Comparison of ENCODE assay signal across 11 cellular contexts in genomic region chr4:6969826-6970800, GRCh38.
DNase-seq lines count a peak whose midpoint lies in the region; ATAC-seq and TF ChIP-seq lines count a peak whose summit lies in the region.
"Had no signal": no experiment of that assay in that cellular context is flagged by ENCODE, and none has a peak within 500 bp of the region (broad histone marks: within the 10 kb centered on the region; RNA-seq: fewer than 3 reads in every experiment).

No MANE protein-coding gene starts in this region.

- peak; percentile 84 for ATAC-seq in GM18498 (IDR thresholded peaks at IDR 0.05; ENCODE audit: unreplicated experiment)
- ATAC-seq in GM21367 (IDR thresholded peaks at IDR 0.05; ENCODE audit: unreplicated experiment) = peak; percentile 84
- peak; percentile 81 for ATAC-seq in HG03139 (IDR thresholded peaks at IDR 0.05; ENCODE audit: unreplicated experiment)

- H3K4me3 ChIP-seq in esophagus muscularis mucosa (no peak overlapping the region), BE2C (ENCODE audit: low read depth, low read length) (no peak overlapping the region), uterus (no peak overlapping the region), MG63 (no peak overlapping the region)

- TF ChIP-seq EP300 in esophagus muscularis mucosa (IDR thresholded peaks at IDR 0.05) = no peak

- WGBS in esophagus muscularis mucosa = 90% methylated on average over 15 of the region's 18 CpGs

- H3K36me3 ChIP-seq in esophagus muscularis mucosa (peaks cover 6 to 20% (median 15%) of the 10 kb centered on the region in 4 donors), BE2C (no peaks in the 10 kb centered on the region), uterus (no peaks in the 10 kb centered on the region), MG63 (no peaks in the 10 kb centered on the region)

- TF ChIP-seq CTCF in esophagus muscularis mucosa (IDR thresholded peaks at IDR 0.05) (no peak), BE2C (IDR thresholded peaks at IDR 0.05; ENCODE audit: low read depth, low read length) (no peak), uterus (IDR thresholded peaks at IDR 0.05) (no peak)

- no peak overlapping the region for H3K27ac ChIP-seq in esophagus muscularis mucosa (replicated peaks in 1 of 4)
- H3K27ac ChIP-seq in uterus = no peak overlapping the region

- H3K9me3 ChIP-seq in esophagus muscularis mucosa (no peaks in the 10 kb centered on the region), BE2C (no peaks in the 10 kb centered on the region), uterus (no peaks in the 10 kb centered on the region), MG63 (no peaks in the 10 kb centered on the region)

- H3K4me1 ChIP-seq in esophagus muscularis mucosa (peaks cover 0 to 15% (median 11%) of the 10 kb centered on the region in 4 donors), BE2C (no peaks in the 10 kb centered on the region), uterus (no peaks in the 10 kb centered on the region)

- H3K27me3 ChIP-seq in esophagus muscularis mucosa (no peaks in the 10 kb centered on the region), BE2C (no peaks in the 10 kb centered on the region), uterus (no peaks in the 10 kb centered on the region), MG63 (no peaks in the 10 kb centered on the region)

- TF ChIP-seq POLR2A in esophagus muscularis mucosa (IDR thresholded peaks at IDR 0.05; ENCODE audit: low read depth) (no peak), uterus (IDR thresholded peaks at IDR 0.05) (no peak)

- peak; percentile 57 for DNase-seq in esophagus muscularis mucosa (ENCODE audit: extremely low spot score)
- DNase-seq in BE2C = no peak
- DNase-seq in uterus = no peak
- DNase-seq in MG63 = no peak
- no peak for DNase-seq in posterior vena cava (ENCODE audit: low spot score)
- DNase-seq: activated CD4-positive, alpha-beta T cell treated with anti-CD3 and anti-CD28 coated beads for 1 hour; CD4-positive, alpha-beta T cell; midbrain had no signal

- intact Hi-C loops in esophagus muscularis mucosa (cut with DNase I) = loop anchor here (5.0 kb wide), 1 partner anchor 248 kb away; no protein-coding TSS in a partner anchor
- intact Hi-C loops in uterus (cut with DNase I; ENCODE audit: low total_unique reads) = no loop called here
- intact Hi-C loops in posterior vena cava (cut with DNase I) = no loop called here
